ENCODE assay signal across 16 cellular contexts in genomic region chr5:95281211-95281610, GRCh38. TPM values are rescaled to one million over a fixed set of nuclear protein-coding genes. Genes with fewer than 3 reads are reported as not detected.
DNase-seq lines count a peak whose midpoint lies in the region; ATAC-seq and TF ChIP-seq lines count a peak whose summit lies in the region.
"Had no signal": no experiment of that assay in that cellular context is flagged by ENCODE, and none has a peak within 500 bp of the region (broad histone marks: within the 10 kb centered on the region; RNA-seq: fewer than 3 reads in every experiment).

No MANE protein-coding gene starts in this region.

- H3K27me3 Mint-ChIP-seq in nephron progenitor cell (ENCODE audit: low read depth, poor library complexity) = peaks cover 50% of the 10 kb centered on the region

- DNase-seq in ELF-1 (ENCODE audit: low read depth, low spot score) (peak; percentile 69), cerebellar cortex (ENCODE audit: low spot score) (peak; percentile 87), nephron progenitor cell (no peak), HT-29 (ENCODE audit: low spot score) (no peak)
- no peak for DNase-seq in activated T-cell treated with anti-CD3 and anti-CD28 coated beads, Interleukin-2, amount 50 U/mL, for 1 hour
- no peak for DNase-seq in central memory CD4-positive, alpha-beta T cell
- DNase-seq: CD8-positive, alpha-beta T cell; heart right ventricle; MM.1S; NCI-H526 treated with DMSO at 0.1 percent for 48 hours; stimulated activated CD4-positive, alpha-beta T cell treated with anti-CD3 and anti-CD28 coated beads, Interleukin-2, amount 100 ng/mL, for 48 hours; stimulated activated naive CD8-positive, alpha-beta T cell treated with anti-CD3 and anti-CD28 coated beads, Interleukin-15, amount 100 ng/mL, for 72 hours had no signal

- H3K4me3 ChIP-seq in HUES64 (ENCODE audit: low read length) = no peak overlapping the region
- H3K4me3 ChIP-seq: heart right ventricle, SJCRH30 had no signal

- H3K4me1 ChIP-seq in HUES64 (ENCODE audit: insufficient read depth, low read length) = peaks cover 38% of the 10 kb centered on the region

- H3K4me3 Mint-ChIP-seq in nephron progenitor cell = peak overlapping the region; percentile 39
- H3K4me3 Mint-ChIP-seq: CD8-positive, alpha-beta T cell; mesothelial cell of epicardium; stimulated activated naive CD8-positive, alpha-beta T cell treated with anti-CD3 and anti-CD28 coated beads, Interleukin-15, amount 100 ng/mL, for 72 hours had no signal

- ATAC-seq in GM19035 (IDR thresholded peaks at IDR 0.05; ENCODE audit: unreplicated experiment) = no peak
- ATAC-seq: CD8-positive, alpha-beta T cell; heart right ventricle; stimulated activated naive CD8-positive, alpha-beta T cell treated with anti-CD3 and anti-CD28 coated beads, Interleukin-15, amount 100 ng/mL, for 72 hours had no signal

- H3K27ac ChIP-seq in HUES64 (ENCODE audit: low read depth, low read length) = peak overlapping the region; percentile 39; the same call in 1 of the 2 replicates
- H3K27ac ChIP-seq: heart right ventricle, SJCRH30 had no signal

- no peak overlapping the region for H3K9ac ChIP-seq in HUES64 (ENCODE audit: low read depth, low read length)

- WGBS in HUES64 = 6% methylated on average over 2 of the region's 2 CpGs

- no peaks in the 10 kb centered on the region for H3K36me3 Mint-ChIP-seq in nephron progenitor cell (ENCODE audit: low read depth)
- H3K36me3 Mint-ChIP-seq: CD8-positive, alpha-beta T cell; mesothelial cell of epicardium had no signal

- H3K9me3 ChIP-seq in HUES64 (ENCODE audit: insufficient read depth, low read depth, low read length) = no peaks in the 10 kb centered on the region
- H3K9me3 ChIP-seq: heart right ventricle, SJCRH30 had no signal

- H3K36me3 ChIP-seq in HUES64 (ENCODE audit: insufficient read depth, low read length) = no peaks in the 10 kb centered on the region
- H3K36me3 ChIP-seq: heart right ventricle, SJCRH30 had no signal

- H3K27me3 ChIP-seq in HUES64 (ENCODE audit: insufficient read depth, low read length) = peaks cover 36% of the 10 kb centered on the region
- H3K27me3 ChIP-seq: SJCRH30 had no signal

- no peaks in the 10 kb centered on the region for H3K9me3 Mint-ChIP-seq in nephron progenitor cell
- H3K9me3 Mint-ChIP-seq: CD8-positive, alpha-beta T cell; mesothelial cell of epicardium; stimulated activated naive CD8-positive, alpha-beta T cell treated with anti-CD3 and anti-CD28 coated beads, Interleukin-15, amount 100 ng/mL, for 72 hours had no signal

- H3K27ac Mint-ChIP-seq in nephron progenitor cell = no peak overlapping the region
- H3K27ac Mint-ChIP-seq: CD8-positive, alpha-beta T cell; mesothelial cell of epicardium; stimulated activated naive CD8-positive, alpha-beta T cell treated with anti-CD3 and anti-CD28 coated beads, Interleukin-15, amount 100 ng/mL, for 72 hours had no signal

- no peak for TF ChIP-seq CTCF in nephron progenitor cell (IDR thresholded peaks at IDR 0.05)

- peaks cover 39% of the 10 kb centered on the region for H3K4me1 Mint-ChIP-seq in nephron progenitor cell

RNA-seq across cellular contexts. Expression of gene MCTP1, which starts 3.7 kb away (rescaled TPM):
- polyA plus RNA-seq in HUES64 (2013, experiment 1 of 2) = 1.4 TPM
- 1.1 TPM for polyA plus RNA-seq in HUES64 (2013, experiment 2 of 2)
- 4.2 and 4.5 TPM in 2 replicates for total RNA-seq in HT-29 (2014; rRNA removed; shearing (Covaris generic))

Comparison
In these comparisons a context has a peak if more than half of its experiments do, and no peak if none do; other contexts are left out.
1. DNase-seq: peak in ELF-1 (single experiment) and cerebellar cortex (single experiment); none in nephron progenitor cell (single experiment), activated T-cell treated with anti-CD3 and anti-CD28 coated beads, Interleukin-2, amount 50 U/mL, for 1 hour (single experiment), central memory CD4-positive, alpha-beta T cell (single experiment) and HT-29 (single experiment).